Comparison of ENCODE assay signal across 8 cellular contexts in the genomic region with DNA sequence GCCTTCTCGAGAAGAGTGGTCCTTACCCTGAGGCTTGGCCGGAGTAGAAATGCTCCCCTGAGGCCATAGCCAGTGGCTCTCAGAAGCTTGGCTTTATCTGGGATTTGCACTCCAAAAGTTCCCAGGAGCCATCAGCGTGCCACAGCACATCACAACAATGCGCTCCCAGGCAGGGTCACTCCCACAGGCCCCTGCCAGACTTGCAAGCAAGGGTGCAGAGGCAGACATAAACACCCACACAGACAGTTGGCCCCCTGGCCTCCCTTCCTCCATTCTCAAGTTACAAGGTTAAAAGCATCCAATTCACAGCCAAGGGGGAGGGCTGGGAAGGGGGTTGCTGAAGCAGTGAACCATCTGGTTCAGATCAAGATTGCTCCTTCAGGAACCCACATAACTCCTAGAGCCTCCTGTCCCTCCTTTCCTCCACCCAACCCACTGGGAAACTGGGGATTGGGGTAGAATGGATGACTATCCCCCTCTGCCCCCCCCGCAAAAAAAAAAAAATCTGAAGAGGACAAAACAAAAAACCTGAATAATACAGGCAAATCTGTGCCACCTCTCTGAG. TPM values are rescaled to one million over a fixed set of nuclear protein-coding genes. Genes with fewer than 3 reads are reported as not detected.
DNase-seq lines count a peak whose midpoint lies in the region; ATAC-seq and TF ChIP-seq lines count a peak whose summit lies in the region.

No MANE protein-coding gene starts in this region.

- H3F3A ChIP-seq in PC-3 (ENCODE audit: low read length, unreplicated experiment) = no peaks in the 10 kb centered on the region

- TF ChIP-seq POLR2A in sigmoid colon (IDR thresholded peaks at IDR 0.05) = no peak

- DNase-seq in T-helper 2 cell treated with Interferon-gamma antibody and Interleukin-4, amounts not matched to agents 5 μg/mL and 100 μg/mL, for 36 hours (ENCODE audit: low spot score) = no peak
- no peak for DNase-seq in T-helper 2 cell
- DNase-seq in PC-3 = no peak
- no peak for DNase-seq in epithelial cell of proximal tubule (ENCODE audit: low read depth)
- no peak for DNase-seq in sigmoid colon
- no peak for DNase-seq in epidermal melanocyte (ENCODE audit: insufficient read length, low spot score)
- no peak for DNase-seq in DMS53 (lab: John Stamatoyannopoulos, UW)

- no peak overlapping the region for H3K27ac ChIP-seq in PC-3 (ENCODE audit: low read length)
- H3K27ac ChIP-seq in sigmoid colon = peak overlapping the region; percentile 75 to 87 (median 79)

- TF ChIP-seq EP300 in sigmoid colon (IDR thresholded peaks at IDR 0.05) = no peak

- H3K4me1 Mint-ChIP-seq in T-helper 2 cell treated with Interferon-gamma antibody and Interleukin-4, amounts not matched to agents 5 μg/mL and 100 μg/mL, for 36 hours (ENCODE audit: low read depth) = peaks cover 30% of the 10 kb centered on the region

- H3K4me3 ChIP-seq in PC-3 (ENCODE audit: low read length) (no peak overlapping the region), epithelial cell of proximal tubule (ENCODE audit: low read depth, low read length) (peak overlapping the region; percentile 70), sigmoid colon (peak overlapping the region in 3 of 4 donors; percentile 79 to 95 (median 91))

- no peaks in the 10 kb centered on the region for H3K27me3 Mint-ChIP-seq in T-helper 2 cell treated with Interferon-gamma antibody and Interleukin-4, amounts not matched to agents 5 μg/mL and 100 μg/mL, for 36 hours (ENCODE audit: low read depth)

- peak overlapping the region; percentile 96 for H3K4me2 ChIP-seq in PC-3 (ENCODE audit: low read length)

- peak overlapping the region; percentile 92 for H3K27ac Mint-ChIP-seq in T-helper 2 cell treated with Interferon-gamma antibody and Interleukin-4, amounts not matched to agents 5 μg/mL and 100 μg/mL, for 36 hours

- POLR2A ChIA-PET in PC-3 (lab: Charles Lee; ENCODE audit: unreplicated experiment) = no interaction called here

- H3K4me3 Mint-ChIP-seq in T-helper 2 cell treated with Interferon-gamma antibody and Interleukin-4, amounts not matched to agents 5 μg/mL and 100 μg/mL, for 36 hours = peak overlapping the region; percentile 95

- H3K9me2 ChIP-seq in PC-3 (replicated peaks; ENCODE audit: low read length) = no peaks in the 10 kb centered on the region

- BruUV-seq in PC-3 (replicated peaks; lab: Mats Ljungman, UMichigan) = no TSS peak

- TF ChIP-seq CTCF in PC-3 (conservative IDR thresholded peaks at IDR 0.05; ENCODE audit: low read depth, low read length) = no peak
- TF ChIP-seq CTCF in epithelial cell of proximal tubule (conservative IDR thresholded peaks at IDR 0.05; ENCODE audit: low read depth, low read length) = no peak
- TF ChIP-seq CTCF in sigmoid colon (IDR thresholded peaks at IDR 0.05) = no peak

- peaks cover 11% of the 10 kb centered on the region for H3K36me3 Mint-ChIP-seq in T-helper 2 cell treated with Interferon-gamma antibody and Interleukin-4, amounts not matched to agents 5 μg/mL and 100 μg/mL, for 36 hours (ENCODE audit: low read depth)

- no peaks in the 10 kb centered on the region for H3K9me3 Mint-ChIP-seq in T-helper 2 cell treated with Interferon-gamma antibody and Interleukin-4, amounts not matched to agents 5 μg/mL and 100 μg/mL, for 36 hours

- no peak overlapping the region for H3K9ac ChIP-seq in PC-3 (ENCODE audit: low read length)

- intact Hi-C loops in PC-3 (cut with micrococcal nuclease) = no loop called here
- intact Hi-C loops in sigmoid colon (cut with DNase I) = no loop called here

- H3K9me3 ChIP-seq in PC-3 (ENCODE audit: low read length) (no peaks in the 10 kb centered on the region), sigmoid colon (no peaks in the 10 kb centered on the region)

- H2AFZ ChIP-seq in PC-3 (ENCODE audit: low read length) = no peak overlapping the region

- H3K79me2 ChIP-seq in PC-3 (ENCODE audit: low read length) = peaks cover 21% of the 10 kb centered on the region

- ATAC-seq in PC-3 (no peak), HG03045 (IDR thresholded peaks at IDR 0.05; ENCODE audit: unreplicated experiment) (no peak)

- H3K27me3 ChIP-seq in PC-3 (ENCODE audit: low read length) = no peaks in the 10 kb centered on the region
- no peaks in the 10 kb centered on the region for H3K27me3 ChIP-seq in sigmoid colon

- H4K20me1 ChIP-seq in PC-3 (ENCODE audit: low read length) = no peaks in the 10 kb centered on the region

- CTCF ChIA-PET in PC-3 (lab: Charles Lee) = no interaction called here

- no peaks in the 10 kb centered on the region for H3K36me3 ChIP-seq in PC-3 (ENCODE audit: low read depth, low read length)
- H3K36me3 ChIP-seq in sigmoid colon = no peaks in the 10 kb centered on the region

- H3K4me1 ChIP-seq in PC-3 (ENCODE audit: insufficient read depth, low read length) = peaks cover 27% of the 10 kb centered on the region
- peaks cover 0 to 60% (median 54%) of the 10 kb centered on the region in 4 donors for H3K4me1 ChIP-seq in sigmoid colon

- 70 to 88% methylated on average over 5 of the region's 5 CpGs for WGBS in sigmoid colon, 2 donors

RNA-seq across cellular contexts. Expression of gene ST3GAL2, which starts 1.8 kb away (rescaled TPM):
- total RNA-seq in PC-3 (2014; rRNA removed) (9.3 and 9.8 TPM in 2 replicates), epithelial cell of proximal tubule (23.3 and 28.6 TPM in 2 replicates), sigmoid colon (10 to 100 TPM; 14.0 to 21.3 (median 16.6) TPM)
- 10 to 100 TPM in 1 of 3 donors, 1 to 10 TPM in 2; 2.3 to 10.2 (median 2.4) TPM for polyA plus RNA-seq in sigmoid colon

RNA-seq across cellular contexts. Expression of gene FCSK, which starts 17.3 kb away (rescaled TPM):
- total RNA-seq in PC-3 (2014; rRNA removed) (9.7 and 11.7 TPM in 2 replicates), epithelial cell of proximal tubule (13.3 and 21.8 TPM in 2 replicates), sigmoid colon (10 to 100 TPM in 3 of 4 donors, 1 to 10 TPM in 1; 7.8 to 13.3 (median 12.2) TPM)
- 10 to 100 TPM in 2 of 3 donors, 1 to 10 TPM in 1; 7.6 to 19.1 (median 14.4) TPM for polyA plus RNA-seq in sigmoid colon
